In genomic region chr19:32104465-32105235, GRCh38 we compare ENCODE assay signal across 1 cellular context.
TF ChIP-seq lines count a peak whose summit lies in the region.

No MANE protein-coding gene starts in this region.

TF ChIP-seq in HEK293, 187 proteins besides CTCF, POLR2A, EP300 and RAD21 (continued from another document):
- TF ChIP-seq, protein P1, sequence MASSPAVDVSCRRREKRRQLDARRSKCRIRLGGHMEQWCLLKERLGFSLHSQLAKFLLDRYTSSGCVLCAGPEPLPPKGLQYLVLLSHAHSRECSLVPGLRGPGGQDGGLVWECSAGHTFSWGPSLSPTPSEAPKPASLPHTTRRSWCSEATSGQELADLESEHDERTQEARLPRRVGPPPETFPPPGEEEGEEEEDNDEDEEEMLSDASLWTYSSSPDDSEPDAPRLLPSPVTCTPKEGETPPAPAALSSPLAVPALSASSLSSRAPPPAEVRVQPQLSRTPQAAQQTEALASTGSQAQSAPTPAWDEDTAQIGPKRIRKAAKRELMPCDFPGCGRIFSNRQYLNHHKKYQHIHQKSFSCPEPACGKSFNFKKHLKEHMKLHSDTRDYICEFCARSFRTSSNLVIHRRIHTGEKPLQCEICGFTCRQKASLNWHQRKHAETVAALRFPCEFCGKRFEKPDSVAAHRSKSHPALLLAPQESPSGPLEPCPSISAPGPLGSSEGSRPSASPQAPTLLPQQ (tag by site-specific recombination; IDR thresholded peaks at IDR 0.05) = no peak
- 0 out of 2 replicates have a peak, but pooled peaks have one; percentile 28 for TF ChIP-seq OVOL3 (tag by site-specific recombination; IDR thresholded peaks at IDR 0.05)
- peak; percentile 38; the same call in 1 of the 2 replicates for TF ChIP-seq BCL11A (tag by site-specific recombination; IDR thresholded peaks at IDR 0.05; ENCODE audit: low read depth)
- TF ChIP-seq ATF2 (tag by site-specific recombination; IDR thresholded peaks at IDR 0.05; ENCODE audit: low read depth) = peak; percentile 65; the same call in 1 of the 2 replicates
- peak; percentile 74; the same call in 1 of the 2 replicates for TF ChIP-seq KLF1 (tag by site-specific recombination; IDR thresholded peaks at IDR 0.05)
- TF ChIP-seq ZNF843 (tag by site-specific recombination; IDR thresholded peaks at IDR 0.05) = peak; percentile 21; the same call in 1 of the 2 replicates
- 0 out of 2 replicates have a peak, but pooled peaks have one; percentile 42 for TF ChIP-seq INSM2 (tag by site-specific recombination; IDR thresholded peaks at IDR 0.05)
- TF ChIP-seq ZEB2 (tag by site-specific recombination; IDR thresholded peaks at IDR 0.05) = 0 out of 2 replicates have a peak, but pooled peaks have one; percentile 25
- TF ChIP-seq ZNF664 (tag by site-specific recombination; IDR thresholded peaks at IDR 0.05) = no peak
- TF ChIP-seq, protein P2, sequence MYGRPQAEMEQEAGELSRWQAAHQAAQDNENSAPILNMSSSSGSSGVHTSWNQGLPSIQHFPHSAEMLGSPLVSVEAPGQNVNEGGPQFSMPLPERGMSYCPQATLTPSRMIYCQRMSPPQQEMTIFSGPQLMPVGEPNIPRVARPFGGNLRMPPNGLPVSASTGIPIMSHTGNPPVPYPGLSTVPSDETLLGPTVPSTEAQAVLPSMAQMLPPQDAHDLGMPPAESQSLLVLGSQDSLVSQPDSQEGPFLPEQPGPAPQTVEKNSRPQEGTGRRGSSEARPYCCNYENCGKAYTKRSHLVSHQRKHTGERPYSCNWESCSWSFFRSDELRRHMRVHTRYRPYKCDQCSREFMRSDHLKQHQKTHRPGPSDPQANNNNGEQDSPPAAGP (tag by site-specific recombination; IDR thresholded peaks at IDR 0.05) = peak; percentile 59; the same call in 1 of the 2 replicates
- no peak for TF ChIP-seq ZFP69B (tag by site-specific recombination; IDR thresholded peaks at IDR 0.05)
- 0 out of 2 replicates have a peak, but pooled peaks have one; percentile 14 for TF ChIP-seq GLIS1 (tag by site-specific recombination; IDR thresholded peaks at IDR 0.05)
- TF ChIP-seq MEIS1 (CRISPR knock-in tag; IDR thresholded peaks at IDR 0.05; ENCODE audit: borderline replicate concordance) = peak; percentile 99
- TF ChIP-seq ZBTB17 (tag by site-specific recombination; IDR thresholded peaks at IDR 0.05) = peak; percentile 69
- 0 out of 2 replicates have a peak, but pooled peaks have one; percentile 50 for TF ChIP-seq ZNF366 (tag by site-specific recombination; conservative IDR thresholded peaks at IDR 0.05)
- TF ChIP-seq ZBTB10 (tag by site-specific recombination; IDR thresholded peaks at IDR 0.05) = 0 out of 2 replicates have a peak, but pooled peaks have one; percentile 22
- TF ChIP-seq ZNF394 (tag by site-specific recombination; IDR thresholded peaks at IDR 0.05; ENCODE audit: borderline replicate concordance) = no peak
- TF ChIP-seq, protein P3, sequence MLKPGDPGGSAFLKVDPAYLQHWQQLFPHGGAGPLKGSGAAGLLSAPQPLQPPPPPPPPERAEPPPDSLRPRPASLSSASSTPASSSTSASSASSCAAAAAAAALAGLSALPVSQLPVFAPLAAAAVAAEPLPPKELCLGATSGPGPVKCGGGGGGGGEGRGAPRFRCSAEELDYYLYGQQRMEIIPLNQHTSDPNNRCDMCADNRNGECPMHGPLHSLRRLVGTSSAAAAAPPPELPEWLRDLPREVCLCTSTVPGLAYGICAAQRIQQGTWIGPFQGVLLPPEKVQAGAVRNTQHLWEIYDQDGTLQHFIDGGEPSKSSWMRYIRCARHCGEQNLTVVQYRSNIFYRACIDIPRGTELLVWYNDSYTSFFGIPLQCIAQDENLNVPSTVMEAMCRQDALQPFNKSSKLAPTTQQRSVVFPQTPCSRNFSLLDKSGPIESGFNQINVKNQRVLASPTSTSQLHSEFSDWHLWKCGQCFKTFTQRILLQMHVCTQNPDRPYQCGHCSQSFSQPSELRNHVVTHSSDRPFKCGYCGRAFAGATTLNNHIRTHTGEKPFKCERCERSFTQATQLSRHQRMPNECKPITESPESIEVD (tag by site-specific recombination; IDR thresholded peaks at IDR 0.05) = peak; percentile 69
- peak; percentile 54; the same call in 1 of the 2 replicates for TF ChIP-seq ZNF629 (tag by site-specific recombination; IDR thresholded peaks at IDR 0.05)
